ENCODE assay signal across 8 cellular contexts in the genomic region with DNA sequence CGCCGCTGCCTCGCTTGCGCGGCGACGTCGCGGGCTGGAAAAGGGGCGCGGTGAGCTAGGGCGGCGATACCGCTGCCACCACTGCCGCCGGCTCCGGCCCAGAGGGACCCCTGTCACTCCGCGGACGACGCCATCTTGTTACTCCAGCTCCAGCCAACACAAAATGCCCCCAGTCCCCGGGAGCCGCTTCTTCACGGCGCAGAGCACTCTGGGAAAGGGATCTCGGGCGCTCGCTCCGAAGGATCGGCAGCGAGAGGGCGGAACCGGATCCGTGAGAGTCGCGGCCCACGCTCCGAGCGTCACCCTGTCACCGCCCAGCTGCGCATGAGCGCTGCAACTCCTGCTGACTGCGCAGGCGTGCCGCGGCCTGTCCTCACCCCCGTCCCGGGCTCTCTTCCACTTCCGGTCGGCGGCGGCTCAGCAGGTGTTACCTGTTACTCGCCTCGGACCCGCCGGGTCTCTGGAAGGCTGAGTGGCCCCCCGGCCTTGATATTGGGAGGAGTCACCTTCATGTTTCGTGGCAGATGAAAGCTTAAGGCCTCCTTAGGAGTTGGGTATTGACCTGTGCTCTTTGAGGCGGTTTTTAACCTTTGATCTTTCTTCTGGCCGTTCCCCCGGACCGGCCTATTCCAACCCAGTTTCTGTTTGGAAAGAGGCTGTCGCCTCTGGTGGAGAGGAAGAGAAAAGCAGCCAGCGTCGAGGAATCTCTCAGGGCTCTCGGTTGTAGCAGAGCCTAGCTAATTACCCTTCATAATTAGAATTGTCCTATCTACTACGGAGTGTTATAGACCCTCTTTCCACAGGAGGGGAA.
A peak's percentile ranks its signal among the peaks of the same experiment; 100 is the strongest.
DNase-seq lines count a peak whose midpoint lies in the region; ATAC-seq lines count a peak whose summit lies in the region.

Gene CSNK1A1 (minus strand): TSS at position 213 of the 811 bp plus-strand sequence. CDS start 475 bp downstream, outside the sequence.

- DNase-seq in AG20443 (ENCODE audit: low spot score): peak; percentile 100
- peak; percentile 97 for DNase-seq in NCI-H345 treated with DMSO at 0.1 percent for 48 hours (lab: John Stamatoyannopoulos, UW; ENCODE audit: unreplicated experiment)
- DNase-seq in activated CD4-positive, CD25-positive, alpha-beta regulatory T cell (lab: John Stamatoyannopoulos, UW): peak; percentile 96 to 98 (median 96)
- DNase-seq in central memory CD4-positive, alpha-beta T cell: peak; percentile 99
- DNase-seq in inferior parietal cortex (ENCODE audit: extremely low spot score): peak; percentile 98
- DNase-seq in stimulated activated CD4-positive, alpha-beta T cell treated with anti-CD3 and anti-CD28 coated beads, Interleukin-12 subunit alpha, Interleukin-12 subunit beta, amount 100 ng/mL, for 24 hours (ENCODE audit: low read depth in 2 of 2): peak; percentile 98 to 99

- ATAC-seq in GM19025 (IDR thresholded peaks at IDR 0.05; ENCODE audit: low read depth, unreplicated experiment): peak; percentile 86
- ATAC-seq in HG03342 (IDR thresholded peaks at IDR 0.05; ENCODE audit: unreplicated experiment): peak; percentile 88

Comparison
In these comparisons a context has a peak if more than half of its experiments do, and no peak if none do; other contexts are left out.
1. Peak in every context shown above with its lines: DNase-seq and ATAC-seq.